In the genomic region with DNA sequence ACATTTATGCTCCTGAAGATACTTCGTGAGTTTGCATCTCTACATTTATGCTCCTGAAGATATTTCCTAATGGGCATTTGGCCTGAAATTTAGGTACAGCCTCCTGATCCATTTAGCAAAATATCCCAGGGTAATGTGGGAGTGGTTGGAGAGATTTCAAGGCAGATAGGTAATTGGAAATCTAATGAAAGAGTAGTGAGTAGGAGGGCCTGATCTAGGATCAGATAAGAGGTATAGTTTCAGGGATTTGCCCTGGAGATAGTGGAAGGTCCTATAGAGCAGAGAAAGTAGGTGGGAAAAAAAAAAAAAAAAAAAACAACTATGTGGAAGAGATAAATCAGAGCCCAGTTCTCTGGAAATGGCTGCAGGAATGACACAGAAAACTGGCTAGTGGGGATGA, we compare ENCODE assay signal across 33 cellular contexts.
"Had no signal": no experiment of that assay in that cellular context is flagged by ENCODE, and none has a peak within 500 bp of the region (broad histone marks: within the 10 kb centered on the region; RNA-seq: fewer than 3 reads in every experiment).

No MANE protein-coding gene starts in this region.

- FAIRE-seq: endothelial cell of umbilical vein, small intestine had no signal

- H3K36me3 ChIP-seq: cardiac muscle cell, neutrophil, sigmoid colon, stomach, thyroid gland, upper lobe of left lung, vagina had no signal

- ATAC-seq: activated naive CD4-positive, alpha-beta T cell treated with anti-CD3 and anti-CD28 coated beads, Interleukin-2, amount 50 U/mL, for 72 hours; body of pancreas; effector memory CD8-positive, alpha-beta T cell; esophagus mucosa; mucosa of descending colon; natural killer cell treated with Interleukin-12 subunit alpha and Interleukin-12 subunit beta and Interleukin-15 and Interleukin-18, amount 100 ng/mL, for 72 hours; stimulated activated naive B cell treated with anti-CD40 and anti-IgM and Interleukin-4, amounts not matched to agents 10 μg/mL and 1 μg/mL and 100 μg/mL, for 72 hours; WTC11 had no signal

- H3K27me3 Mint-ChIP-seq: activated CD4-positive, alpha-beta T cell treated with anti-CD3 and anti-CD28 coated beads, Interleukin-2, amount 10 ng/mL, durations not matched to agents 7 days and 5 days; progenitor cell of endocrine pancreas; stimulated activated naive B cell treated with anti-CD40 and anti-IgM and Interleukin-4, amounts not matched to agents 10 μg/mL and 1 μg/mL and 100 μg/mL, for 72 hours had no signal

- H3K4me1 ChIP-seq: body of pancreas, sigmoid colon, stomach, thyroid gland, upper lobe of left lung, vagina had no signal

- H3K27me3 ChIP-seq: body of pancreas, cardiac muscle cell, neutrophil, sigmoid colon, stomach, thyroid gland, upper lobe of left lung, vagina had no signal

- H3K27ac Mint-ChIP-seq: activated CD4-positive, alpha-beta memory T cell treated with anti-CD3 and anti-CD28 coated beads, Interleukin-2, amount 10 ng/mL, durations not matched to agents 7 days and 5 days; activated CD4-positive, alpha-beta T cell treated with anti-CD3 and anti-CD28 coated beads, Interleukin-2, amount 10 ng/mL, durations not matched to agents 7 days and 5 days; activated naive CD4-positive, alpha-beta T cell treated with anti-CD3 and anti-CD28 coated beads, Interleukin-2, amount 50 U/mL, for 72 hours; effector memory CD8-positive, alpha-beta T cell; immature natural killer cell; natural killer cell treated with Interleukin-12 subunit alpha and Interleukin-12 subunit beta and Interleukin-15 and Interleukin-18, amount 100 ng/mL, for 72 hours; progenitor cell of endocrine pancreas; stimulated activated naive B cell treated with anti-CD40 and anti-IgM and Interleukin-4, amounts not matched to agents 10 μg/mL and 1 μg/mL and 100 μg/mL, for 72 hours; WTC11 had no signal

- H3K4me1 Mint-ChIP-seq: immature natural killer cell had no signal

- H3K27ac ChIP-seq: body of pancreas, cardiac muscle cell, neutrophil, sigmoid colon, stomach, thyroid gland, upper lobe of left lung, vagina had no signal

- DNase-seq: activated CD4-positive, alpha-beta memory T cell treated with anti-CD3 and anti-CD28 coated beads, Interleukin-2, amount 10 ng/mL, durations not matched to agents 7 days and 5 days; activated CD4-positive, alpha-beta T cell treated with anti-CD3 and anti-CD28 coated beads for 1 hour; activated CD4-positive, alpha-beta T cell treated with anti-CD3 and anti-CD28 coated beads, Interleukin-2, amount 10 ng/mL, durations not matched to agents 7 days and 5 days; activated naive CD4-positive, alpha-beta T cell; activated T-cell treated with anti-CD3 and anti-CD28 coated beads, Interleukin-2, amount 50 U/mL, for 48 hours; body of pancreas; cortex of kidney; effector memory CD8-positive, alpha-beta T cell; foreskin fibroblast; head of caudate nucleus; hypothalamus; immature natural killer cell; mesenchymal stem cell; mucosa of descending colon; retina; sigmoid colon; small intestine; stimulated activated CD4-positive, alpha-beta T cell treated with anti-CD3 and anti-CD28 coated beads, Interleukin-4, amount 100 ng/mL, for 4 hours; stimulated activated CD8-positive, alpha-beta memory T cell treated with anti-CD3 and anti-CD28 coated beads, Interleukin-4, amount 100 ng/mL, for 48 hours; stimulated activated naive B cell treated with anti-CD40 and anti-IgM and Interleukin-4, amounts not matched to agents 10 μg/mL and 1 μg/mL and 100 μg/mL, for 72 hours; stomach; T-helper 2 cell; thyroid gland; upper lobe of left lung had no signal

- H3K4me3 ChIP-seq: body of pancreas, cardiac muscle cell, mucosa of descending colon, sigmoid colon, stomach, thyroid gland, upper lobe of left lung, vagina had no signal

- H3K9me3 ChIP-seq: body of pancreas, mucosa of descending colon, neutrophil, sigmoid colon, stomach, thyroid gland, upper lobe of left lung, vagina had no signal

- H3K4me3 Mint-ChIP-seq: activated CD4-positive, alpha-beta memory T cell treated with anti-CD3 and anti-CD28 coated beads, Interleukin-2, amount 10 ng/mL, durations not matched to agents 7 days and 5 days; activated CD4-positive, alpha-beta T cell treated with anti-CD3 and anti-CD28 coated beads, Interleukin-2, amount 10 ng/mL, durations not matched to agents 7 days and 5 days; effector memory CD8-positive, alpha-beta T cell; immature natural killer cell; natural killer cell treated with Interleukin-12 subunit alpha and Interleukin-12 subunit beta and Interleukin-15 and Interleukin-18, amount 100 ng/mL, for 72 hours; stimulated activated naive B cell treated with anti-CD40 and anti-IgM and Interleukin-4, amounts not matched to agents 10 μg/mL and 1 μg/mL and 100 μg/mL, for 72 hours; WTC11 had no signal

- H3K9me3 Mint-ChIP-seq: activated CD4-positive, alpha-beta memory T cell treated with anti-CD3 and anti-CD28 coated beads, Interleukin-2, amount 10 ng/mL, durations not matched to agents 7 days and 5 days; activated CD4-positive, alpha-beta T cell treated with anti-CD3 and anti-CD28 coated beads, Interleukin-2, amount 10 ng/mL, durations not matched to agents 7 days and 5 days; activated naive CD4-positive, alpha-beta T cell treated with anti-CD3 and anti-CD28 coated beads, Interleukin-2, amount 50 U/mL, for 72 hours; effector memory CD8-positive, alpha-beta T cell; immature natural killer cell; natural killer cell treated with Interleukin-12 subunit alpha and Interleukin-12 subunit beta and Interleukin-15 and Interleukin-18, amount 100 ng/mL, for 72 hours; stimulated activated naive B cell treated with anti-CD40 and anti-IgM and Interleukin-4, amounts not matched to agents 10 μg/mL and 1 μg/mL and 100 μg/mL, for 72 hours; WTC11 had no signal

- H3K36me3 Mint-ChIP-seq: activated naive CD4-positive, alpha-beta T cell treated with anti-CD3 and anti-CD28 coated beads, Interleukin-2, amount 50 U/mL, for 72 hours; immature natural killer cell; natural killer cell treated with Interleukin-12 subunit alpha and Interleukin-12 subunit beta and Interleukin-15 and Interleukin-18, amount 100 ng/mL, for 72 hours; stimulated activated naive B cell treated with anti-CD40 and anti-IgM and Interleukin-4, amounts not matched to agents 10 μg/mL and 1 μg/mL and 100 μg/mL, for 72 hours; WTC11 had no signal
